In genomic region chr11:45889966-45890365, GRCh38 we compare ENCODE assay signal across 19 cellular contexts. TPM values are rescaled to one million over a fixed set of nuclear protein-coding genes. Genes with fewer than 3 reads are reported as not detected.
DNase-seq lines count a peak whose midpoint lies in the region; ATAC-seq and TF ChIP-seq lines count a peak whose summit lies in the region.
"Had no signal": no experiment of that assay in that cellular context is flagged by ENCODE, and none has a peak within 500 bp of the region (broad histone marks: within the 10 kb centered on the region; RNA-seq: fewer than 3 reads in every experiment).

No MANE protein-coding gene starts in this region.

- peaks cover 6% of the 10 kb centered on the region for H3K36me3 Mint-ChIP-seq in T-helper 17 cell (ENCODE audit: low read depth)
- H3K36me3 Mint-ChIP-seq in neural crest cell (ENCODE audit: low read depth), result no peaks in the 10 kb centered on the region
- no peaks in the 10 kb centered on the region for H3K36me3 Mint-ChIP-seq in MCF 10A (ENCODE audit: insufficient read depth, unreplicated experiment)

- H3K27ac ChIP-seq in RWPE1, result peak overlapping the region; percentile 37
- no peak overlapping the region for H3K27ac ChIP-seq in MM.1S (ENCODE audit: low read length)

- H3K79me2 ChIP-seq in MM.1S (ENCODE audit: low read length), result no peaks in the 10 kb centered on the region

- H3K9me2 ChIP-seq in MM.1S (replicated peaks; ENCODE audit: insufficient read depth, low read length), result no peaks in the 10 kb centered on the region

- H2AFZ ChIP-seq in MM.1S (ENCODE audit: low read length), result no peak overlapping the region
- H2AFZ ChIP-seq: GM23338 had no signal

- H3K4me3 ChIP-seq in MM.1S (ENCODE audit: low read length), result no peak overlapping the region
- no peak overlapping the region for H3K4me3 ChIP-seq in foreskin fibroblast (ENCODE audit: low read depth in 1 of 2, low read length in 2 of 2)
- H3K4me3 ChIP-seq: GM23338 had no signal

- DNase-seq in RWPE1 (ENCODE audit: low spot score), result no peak
- no peak for DNase-seq in T-helper 17 cell
- DNase-seq in neural crest cell (ENCODE audit: low read depth, low spot score), result no peak
- DNase-seq in MM.1S, result no peak
- DNase-seq in MCF 10A (ENCODE audit: unreplicated experiment), result no peak
- DNase-seq in foreskin fibroblast, result no peak
- DNase-seq: C1 segment of cervical spinal cord; Calu3; CD4-positive, alpha-beta memory T cell; COR-L47; DMS53; DMS79 treated with DMSO at 0.1 percent for 48 hours; GF-D8; H9 had no signal

- H3K4me3 Mint-ChIP-seq in T-helper 17 cell (no peak overlapping the region), neural crest cell (no peak overlapping the region), MCF 10A (ENCODE audit: unreplicated experiment) (no peak overlapping the region)
- H3K4me3 Mint-ChIP-seq: CD4-positive, alpha-beta memory T cell; GM23338; H9 had no signal

- intact Hi-C loops in MCF 10A (cut with micrococcal nuclease), result loop anchor here (10.0 kb wide), 1 partner anchor 45 kb away; the partner anchor contains the start of gene CRY2

- no peak for TF ChIP-seq CTCF in RWPE1 (conservative IDR thresholded peaks at IDR 0.05; ENCODE audit: low read depth)
- no peak for TF ChIP-seq CTCF in neural crest cell (conservative IDR thresholded peaks at IDR 0.05)
- TF ChIP-seq CTCF in MM.1S (IDR thresholded peaks at IDR 0.05; ENCODE audit: low read length), result no peak
- no peak for TF ChIP-seq CTCF in MCF 10A (IDR thresholded peaks at IDR 0.05; ENCODE audit: unreplicated experiment)
- no peak for TF ChIP-seq CTCF in foreskin fibroblast (IDR thresholded peaks at IDR 0.05; ENCODE audit: low read depth, low read length)

- H3K4me2 ChIP-seq in MM.1S (ENCODE audit: low read depth, low read length), result no peak overlapping the region
- H3K4me2 ChIP-seq: GM23338 had no signal

- H3K4me1 Mint-ChIP-seq in T-helper 17 cell (peaks cover 6% of the 10 kb centered on the region), neural crest cell (peaks cover 12% of the 10 kb centered on the region), MCF 10A (ENCODE audit: insufficient read depth, unreplicated experiment) (no peaks in the 10 kb centered on the region)

- POLR2A ChIA-PET in RWPE1 (lab: Yijun Ruan, JAX; ENCODE audit: low non-redundant PET), result no interaction called here
- POLR2A ChIA-PET in MCF 10A (lab: Yijun Ruan, JAX), result no interaction called here

- no peak overlapping the region for H3K9ac ChIP-seq in MM.1S (ENCODE audit: low read length)

- H3K27ac Mint-ChIP-seq in T-helper 17 cell (peak overlapping the region; percentile 49), neural crest cell (ENCODE audit: unreplicated experiment) (peak overlapping the region; percentile 14), MCF 10A (ENCODE audit: low read depth, unreplicated experiment) (no peak overlapping the region)
- H3K27ac Mint-ChIP-seq: CD4-positive, alpha-beta memory T cell; GM23338 had no signal

- H3F3A ChIP-seq in MM.1S (ENCODE audit: insufficient read depth, low read length), result no peaks in the 10 kb centered on the region

- H4K20me1 ChIP-seq in MM.1S (ENCODE audit: insufficient read depth, low read length), result no peaks in the 10 kb centered on the region

- H3K9me3 Mint-ChIP-seq in neural crest cell, result no peaks in the 10 kb centered on the region
- no peaks in the 10 kb centered on the region for H3K9me3 Mint-ChIP-seq in MCF 10A (ENCODE audit: unreplicated experiment)
- H3K9me3 Mint-ChIP-seq: GM23338, H9 had no signal

- no peaks in the 10 kb centered on the region for H3K27me3 ChIP-seq in MM.1S (replicated peaks; ENCODE audit: insufficient read depth, low read length)

- no peaks in the 10 kb centered on the region for H3K4me1 ChIP-seq in MM.1S (ENCODE audit: low read length)

- no peaks in the 10 kb centered on the region for H3K36me3 ChIP-seq in MM.1S (replicated peaks; ENCODE audit: insufficient read depth, low read length)

- H3K27me3 Mint-ChIP-seq in T-helper 17 cell (peaks cover 21% of the 10 kb centered on the region), neural crest cell (ENCODE audit: low read depth) (peaks cover 15% of the 10 kb centered on the region), MCF 10A (ENCODE audit: insufficient read depth, unreplicated experiment) (peaks cover 12% of the 10 kb centered on the region)

- no TSS peak for BruUV-seq in MCF 10A (replicated peaks; lab: Mats Ljungman, UMichigan)

- ATAC-seq in T-helper 17 cell, result no peak
- ATAC-seq: GM23338, HCT116 had no signal

- CTCF ChIA-PET in RWPE1 (lab: Yijun Ruan, JAX), result no interaction called here
- CTCF ChIA-PET in MCF 10A (lab: Yijun Ruan, JAX), result interaction anchor here (1.3 kb wide), 1 partner anchor 11 kb away, joined by 5 read pairs; no protein-coding TSS in a partner anchor

- no peaks in the 10 kb centered on the region for H3K9me3 ChIP-seq in T-helper 17 cell (ENCODE audit: control insufficient read depth, low read length, poor library complexity, severe bottlenecking)
- H3K9me3 ChIP-seq in MM.1S (replicated peaks; ENCODE audit: insufficient read depth, low read length), result no peaks in the 10 kb centered on the region

RNA-seq across cellular contexts. Expression of gene MAPK8IP1, which starts 4.5 kb away (rescaled TPM):
- total RNA-seq in T-helper 17 cell (10 to 100 TPM in 1 of 2 donors, 1 to 10 TPM in 1; 7.6 to 10.2 TPM), neural crest cell (36.6 and 38.7 TPM in 2 replicates), MCF 10A (2022) (1.8 and 2.2 TPM in 2 replicates)

RNA-seq across cellular contexts. Expression of gene FREY1, which starts 17.1 kb away (rescaled TPM):
- 1 to 10 TPM; 3.1 to 3.2 TPM for total RNA-seq in T-helper 17 cell
- 2.5 and 3.3 TPM in 2 replicates for total RNA-seq in neural crest cell
- total RNA-seq in MCF 10A (2022), result 1.0 and 1.3 TPM in 2 replicates
- total RNA-seq: H4 had no signal

RNA-seq across cellular contexts. Expression of gene PEX16, which starts 27.7 kb away (rescaled TPM):
- total RNA-seq in T-helper 17 cell, result 10 to 100 TPM; 59.1 to 64.2 TPM
- 27.6 and 29.6 TPM in 2 replicates for total RNA-seq in neural crest cell
- 28.1 and 30.2 TPM in 2 replicates for total RNA-seq in MCF 10A (2022)

RNA-seq across cellular contexts. Expression of gene LARGE2, which starts 32.5 kb away (rescaled TPM):
- total RNA-seq in T-helper 17 cell (1 to 10 TPM; 3.9 to 7.9 TPM), neural crest cell (0.48 TPM in 1 of 2 replicates, not detected in the other), MCF 10A (2022) (0.52 and 0.91 TPM in 2 replicates)
- total RNA-seq: A172, G401, H4 had no signal

RNA-seq across cellular contexts. Expression of gene CRY2, which starts 42.7 kb away (rescaled TPM):
- total RNA-seq in T-helper 17 cell (100 to 1,000 TPM; 200 to 224 TPM), neural crest cell (19.0 and 23.8 TPM in 2 replicates), MCF 10A (2022) (8.1 and 8.6 TPM in 2 replicates)
